In the genomic region with DNA sequence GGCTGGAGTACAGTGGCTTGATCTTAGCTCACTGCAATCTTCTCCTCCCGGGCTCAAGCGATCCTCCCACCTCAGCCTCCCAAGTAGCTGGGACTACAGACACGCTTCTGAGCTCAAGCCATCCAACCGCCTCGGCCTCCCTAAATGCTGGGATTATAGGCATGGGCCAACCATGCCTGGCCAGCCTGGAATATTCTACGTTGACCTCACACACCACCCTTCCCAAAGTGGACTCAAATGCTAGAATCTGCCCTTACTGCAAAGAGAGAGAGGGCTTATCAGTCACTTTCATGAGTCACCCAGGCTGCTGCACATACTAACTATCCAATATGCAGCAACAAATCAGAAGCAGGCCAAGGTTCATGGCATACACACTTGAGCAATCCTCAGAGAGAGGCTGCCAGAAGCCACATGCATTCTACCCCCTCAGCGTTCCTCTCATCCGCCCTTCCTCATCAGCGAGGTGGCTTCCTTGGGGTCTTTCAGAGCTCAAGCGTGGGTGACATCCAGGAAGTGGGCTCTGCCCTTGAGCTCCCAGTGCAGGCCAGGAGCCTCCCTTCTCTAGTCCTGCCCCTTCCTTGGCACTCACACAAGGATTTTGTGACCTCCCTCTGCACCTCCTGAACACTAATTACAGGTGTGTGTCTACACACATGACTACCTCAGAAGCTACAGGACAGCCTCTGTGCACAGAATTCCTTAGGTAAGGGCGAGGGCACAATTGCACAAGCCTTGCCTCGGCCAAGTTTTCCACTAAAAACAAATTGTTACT, we compare ENCODE assay signal across 11 cellular contexts. TPM values are rescaled to one million over a fixed set of nuclear protein-coding genes. Genes with fewer than 3 reads are reported as not detected.
DNase-seq lines count a peak whose midpoint lies in the region; ATAC-seq and TF ChIP-seq lines count a peak whose summit lies in the region.
"Had no signal": no experiment of that assay in that cellular context is flagged by ENCODE, and none has a peak within 500 bp of the region (broad histone marks: within the 10 kb centered on the region; RNA-seq: fewer than 3 reads in every experiment).

No MANE protein-coding gene starts in this region.

- peak; percentile 68 for ATAC-seq in body of pancreas
- ATAC-seq in right lobe of liver, result peak; percentile 87 to 94 (median 90)
- no peak for ATAC-seq in HG02763 (IDR thresholded peaks at IDR 0.05; ENCODE audit: unreplicated experiment)
- ATAC-seq: CD8-positive, alpha-beta T cell had no signal

- WGBS in body of pancreas, 2 donors, result 63 to 77% methylated on average over 11 to 12 of the region's 12 CpGs
- WGBS in right lobe of liver (ENCODE audit: insufficient coverage, low coverage, low lambda C conversion rate, missing lambda C conversion rate), result 34% methylated on average over 10 of the region's 12 CpGs

- H3K27ac ChIP-seq in body of pancreas (peak overlapping the region in 3 of 4 donors; percentile 12 to 59 (median 56)), right lobe of liver (peak overlapping the region; percentile 81 to 87 (median 87))

- no peak overlapping the region for H3K4me3 ChIP-seq in body of pancreas
- H3K4me3 ChIP-seq in right lobe of liver, result peak overlapping the region in 1 of 3 donors; percentile 8

- peak; percentile 77 for TF ChIP-seq EP300 in Ishikawa (IDR thresholded peaks at IDR 0.05; ENCODE audit: borderline replicate concordance)

- H3K27me3 ChIP-seq in body of pancreas, result no peaks in the 10 kb centered on the region
- H3K27me3 ChIP-seq in right lobe of liver, result no peaks in the 10 kb centered on the region

- TF ChIP-seq CTCF in body of pancreas (IDR thresholded peaks at IDR 0.05) (no peak), right lobe of liver (IDR thresholded peaks at IDR 0.05) (no peak)

- H3K9me3 ChIP-seq in body of pancreas (no peaks in the 10 kb centered on the region), right lobe of liver (no peaks in the 10 kb centered on the region)

- peak; percentile 6; the same call in 1 of the 2 replicates for TF ChIP-seq RAD21 in Ishikawa (IDR thresholded peaks at IDR 0.05; ENCODE audit: low read depth)

- TF ChIP-seq POLR2A in body of pancreas (IDR thresholded peaks at IDR 0.05), result no peak
- TF ChIP-seq POLR2A in right lobe of liver (IDR thresholded peaks at IDR 0.05), result no peak

- intact Hi-C loops in body of pancreas (cut with DNase I) (no loop called here), right lobe of liver (cut with DNase I) (no loop called here), head of caudate nucleus (cut with DNase I) (no loop called here)

- H3K36me3 ChIP-seq in body of pancreas (replicated peaks in 1 of 2; ENCODE audit: insufficient read depth in 1 of 2, low read depth in 2 of 2) (no peaks in the 10 kb centered on the region), right lobe of liver (no peaks in the 10 kb centered on the region)

- H3K4me1 ChIP-seq in body of pancreas (peaks cover 9% of the 10 kb centered on the region), right lobe of liver (peaks cover 0 to 29% (median 14%) of the 10 kb centered on the region in 4 donors)

- peak; percentile 85 for DNase-seq in AG08395 (ENCODE audit: low spot score)
- peak in 3 of 4 donors; percentile 10 to 76 (median 63) for DNase-seq in body of pancreas
- peak; percentile 49 to 82 (median 66) for DNase-seq in right lobe of liver
- DNase-seq in NCI-H345 treated with DMSO at 0.1 percent for 48 hours (lab: John Stamatoyannopoulos, UW; ENCODE audit: unreplicated experiment), result no peak
- DNase-seq in head of caudate nucleus, result no peak
- no peak for DNase-seq in activated CD4-positive, CD25-positive, alpha-beta regulatory T cell treated with anti-CD3 and anti-CD28 coated beads, Interleukin-2, amount 50 U/mL, for 72 hours
- DNase-seq: activated gamma-delta T cell; CD8-positive, alpha-beta T cell; SHP77 had no signal

TF ChIP-seq in Ishikawa, 13 proteins besides CTCF, POLR2A, EP300 and RAD21:
- TF ChIP-seq, protein P1, sequence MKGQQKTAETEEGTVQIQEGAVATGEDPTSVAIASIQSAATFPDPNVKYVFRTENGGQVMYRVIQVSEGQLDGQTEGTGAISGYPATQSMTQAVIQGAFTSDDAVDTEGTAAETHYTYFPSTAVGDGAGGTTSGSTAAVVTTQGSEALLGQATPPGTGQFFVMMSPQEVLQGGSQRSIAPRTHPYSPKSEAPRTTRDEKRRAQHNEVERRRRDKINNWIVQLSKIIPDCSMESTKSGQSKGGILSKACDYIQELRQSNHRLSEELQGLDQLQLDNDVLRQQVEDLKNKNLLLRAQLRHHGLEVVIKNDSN (IDR thresholded peaks at IDR 0.05), result peak; percentile 43
- TF ChIP-seq EGR1 (IDR thresholded peaks at IDR 0.05) (0 out of 2 replicates have a peak, but pooled peaks have one; percentile 38), TCF12 (IDR thresholded peaks at IDR 0.05; ENCODE audit: low read depth) (peak; percentile 78), YY1 (IDR thresholded peaks at IDR 0.05; ENCODE audit: low read depth) (no peak), TAF1 (IDR thresholded peaks at IDR 0.05; ENCODE audit: low read depth) (no peak), FOXM1 (IDR thresholded peaks at IDR 0.05; ENCODE audit: borderline replicate concordance, low read depth) (no peak), CREB1 (IDR thresholded peaks at IDR 0.05; ENCODE audit: low read depth) (no peak), NFIC (IDR thresholded peaks at IDR 0.05) (peak; percentile 92), TEAD4 (IDR thresholded peaks at IDR 0.05) (peak; percentile 81), ZBTB7A (IDR thresholded peaks at IDR 0.05; ENCODE audit: low read depth) (peak; percentile 65; the same call in 1 of the 2 replicates), CEBPB (IDR thresholded peaks at IDR 0.05) (peak; percentile 94)
- TF ChIP-seq, protein P2, sequence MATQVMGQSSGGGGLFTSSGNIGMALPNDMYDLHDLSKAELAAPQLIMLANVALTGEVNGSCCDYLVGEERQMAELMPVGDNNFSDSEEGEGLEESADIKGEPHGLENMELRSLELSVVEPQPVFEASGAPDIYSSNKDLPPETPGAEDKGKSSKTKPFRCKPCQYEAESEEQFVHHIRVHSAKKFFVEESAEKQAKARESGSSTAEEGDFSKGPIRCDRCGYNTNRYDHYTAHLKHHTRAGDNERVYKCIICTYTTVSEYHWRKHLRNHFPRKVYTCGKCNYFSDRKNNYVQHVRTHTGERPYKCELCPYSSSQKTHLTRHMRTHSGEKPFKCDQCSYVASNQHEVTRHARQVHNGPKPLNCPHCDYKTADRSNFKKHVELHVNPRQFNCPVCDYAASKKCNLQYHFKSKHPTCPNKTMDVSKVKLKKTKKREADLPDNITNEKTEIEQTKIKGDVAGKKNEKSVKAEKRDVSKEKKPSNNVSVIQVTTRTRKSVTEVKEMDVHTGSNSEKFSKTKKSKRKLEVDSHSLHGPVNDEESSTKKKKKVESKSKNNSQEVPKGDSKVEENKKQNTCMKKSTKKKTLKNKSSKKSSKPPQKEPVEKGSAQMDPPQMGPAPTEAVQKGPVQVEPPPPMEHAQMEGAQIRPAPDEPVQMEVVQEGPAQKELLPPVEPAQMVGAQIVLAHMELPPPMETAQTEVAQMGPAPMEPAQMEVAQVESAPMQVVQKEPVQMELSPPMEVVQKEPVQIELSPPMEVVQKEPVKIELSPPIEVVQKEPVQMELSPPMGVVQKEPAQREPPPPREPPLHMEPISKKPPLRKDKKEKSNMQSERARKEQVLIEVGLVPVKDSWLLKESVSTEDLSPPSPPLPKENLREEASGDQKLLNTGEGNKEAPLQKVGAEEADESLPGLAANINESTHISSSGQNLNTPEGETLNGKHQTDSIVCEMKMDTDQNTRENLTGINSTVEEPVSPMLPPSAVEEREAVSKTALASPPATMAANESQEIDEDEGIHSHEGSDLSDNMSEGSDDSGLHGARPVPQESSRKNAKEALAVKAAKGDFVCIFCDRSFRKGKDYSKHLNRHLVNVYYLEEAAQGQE (IDR thresholded peaks at IDR 0.05; ENCODE audit: low read depth), result no peak
- TF ChIP-seq, protein P3, sequence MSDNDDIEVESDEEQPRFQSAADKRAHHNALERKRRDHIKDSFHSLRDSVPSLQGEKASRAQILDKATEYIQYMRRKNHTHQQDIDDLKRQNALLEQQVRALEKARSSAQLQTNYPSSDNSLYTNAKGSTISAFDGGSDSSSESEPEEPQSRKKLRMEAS (IDR thresholded peaks at IDR 0.05), result peak; percentile 43

RNA-seq across cellular contexts. Expression of a gene that starts 24.8 kb away (rescaled TPM):
- 10 to 100 TPM; 15.2 to 16.1 TPM for total RNA-seq in body of pancreas
- total RNA-seq in right lobe of liver, result 10 to 100 TPM in 5 of 6 experiments, 1 to 10 TPM in 1; 8.1 to 14.0 (median 11.5) TPM

Comparison
In these comparisons a context has a peak if more than half of its experiments do, and no peak if none do; other contexts are left out.
1. DNase-seq: peak in AG08395 (single experiment), body of pancreas (3 of 4) and right lobe of liver (3 of 3); none in NCI-H345 treated with DMSO at 0.1 percent for 48 hours (single experiment), head of caudate nucleus (0 of 42) and activated CD4-positive, CD25-positive, alpha-beta regulatory T cell treated with anti-CD3 and anti-CD28 coated beads, Interleukin-2, amount 50 U/mL, for 72 hours (single experiment).